1 cellular context compared by ENCODE assay signal in the genomic region with DNA sequence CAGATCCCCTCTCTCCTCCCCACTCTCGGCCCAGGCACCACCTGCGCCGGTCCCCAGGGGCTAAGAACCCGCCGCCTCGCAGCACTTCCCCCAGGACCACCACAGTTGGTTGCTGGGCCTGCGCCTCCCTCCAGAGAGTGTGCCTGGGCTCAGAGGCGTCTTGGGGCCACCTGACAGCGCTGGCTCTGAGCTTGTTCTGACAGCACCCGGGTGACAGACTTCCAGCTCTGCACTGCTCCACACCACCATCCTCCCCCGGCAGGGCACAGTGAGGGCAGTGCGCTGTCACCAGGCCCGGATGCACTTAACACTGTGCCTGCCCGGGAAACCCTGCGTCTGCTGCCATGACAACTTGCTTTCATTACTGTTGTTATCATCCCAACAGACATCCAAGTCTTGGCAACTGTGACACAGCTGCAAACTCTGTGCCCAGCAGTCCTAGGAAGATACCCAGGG.
A peak's percentile ranks its signal among the peaks of the same experiment; 100 is the strongest.
TF ChIP-seq lines count a peak whose summit lies in the region.

No MANE protein-coding gene starts in this region.

TF ChIP-seq in HepG2, 621 proteins besides CTCF, POLR2A, EP300 and RAD21:
- TF ChIP-seq ZNF768 (CRISPR knock-in tag; IDR thresholded peaks at IDR 0.05), result 0 out of 2 replicates have a peak, but pooled peaks have one; percentile 11
- TF ChIP-seq ZNF292 (CRISPR knock-in tag; IDR thresholded peaks at IDR 0.05; ENCODE audit: borderline replicate concordance, low read depth), result no peak
TF ChIP-seq in HepG2: peak in this region for 1.
